Comparison of ENCODE assay signal across 10 cellular contexts in genomic region chr1:16971330-16972209, GRCh38. TPM values are rescaled to one million over a fixed set of nuclear protein-coding genes. Genes with fewer than 3 reads are reported as not detected.
DNase-seq lines count a peak whose midpoint lies in the region; ATAC-seq and TF ChIP-seq lines count a peak whose summit lies in the region.
"Had no signal": no experiment of that assay in that cellular context is flagged by ENCODE, and none has a peak within 500 bp of the region (broad histone marks: within the 10 kb centered on the region; RNA-seq: fewer than 3 reads in every experiment).

No MANE protein-coding gene starts in this region.

- ATAC-seq in natural killer cell: no peak
- ATAC-seq in GM18498 (IDR thresholded peaks at IDR 0.05; ENCODE audit: unreplicated experiment): no peak

- WGBS in endodermal cell (ENCODE audit: insufficient coverage in 1 of 2, insufficient read length in 1 of 2), 2 experiments: 86 to 92% methylated on average over 14 to 28 of the region's 28 CpGs

- peak overlapping the region; percentile 63 for H3K27ac ChIP-seq in endodermal cell (ENCODE audit: low read depth, low read length)
- H3K27ac ChIP-seq: suprapubic skin had no signal

- H3K27ac Mint-ChIP-seq in endodermal cell (no peak overlapping the region), natural killer cell (no peak overlapping the region)
- no peak overlapping the region for H3K27ac Mint-ChIP-seq in activated CD4-positive, alpha-beta T cell treated with anti-CD3 and anti-CD28 coated beads, Interleukin-2, amount 10 ng/mL, durations not matched to agents 7 days and 5 days

- intact Hi-C loops in natural killer cell (cut with micrococcal nuclease): no loop called here

- H3K36me3 Mint-ChIP-seq in endodermal cell (ENCODE audit: low read depth) (peaks cover 39% of the 10 kb centered on the region), natural killer cell (no peaks in the 10 kb centered on the region)
- no peaks in the 10 kb centered on the region for H3K36me3 Mint-ChIP-seq in activated CD4-positive, alpha-beta T cell treated with anti-CD3 and anti-CD28 coated beads, Interleukin-2, amount 10 ng/mL, durations not matched to agents 7 days and 5 days (ENCODE audit: low read depth)

- no peaks in the 10 kb centered on the region for H3K27me3 ChIP-seq in endodermal cell (ENCODE audit: control insufficient read depth, insufficient read depth, low read length, poor library complexity, severe bottlenecking)
- H3K27me3 ChIP-seq: suprapubic skin had no signal

- H3K36me3 ChIP-seq in endodermal cell (ENCODE audit: control insufficient read depth, insufficient read depth, low read length): peaks cover 28% of the 10 kb centered on the region

- H3K4me1 Mint-ChIP-seq in endodermal cell: peaks cover 4% of the 10 kb centered on the region
- H3K4me1 Mint-ChIP-seq in natural killer cell: no peaks in the 10 kb centered on the region
- H3K4me1 Mint-ChIP-seq in activated CD4-positive, alpha-beta T cell treated with anti-CD3 and anti-CD28 coated beads, Interleukin-2, amount 10 ng/mL, durations not matched to agents 7 days and 5 days: no peaks in the 10 kb centered on the region

- no peak overlapping the region for H3K9ac ChIP-seq in endodermal cell (ENCODE audit: extremely low read depth, low read length, poor library complexity, severe bottlenecking)

- H3K4me1 ChIP-seq in endodermal cell (ENCODE audit: control insufficient read depth, insufficient read depth, low read length): no peaks in the 10 kb centered on the region

- no peaks in the 10 kb centered on the region for H3K9me3 Mint-ChIP-seq in endodermal cell
- no peaks in the 10 kb centered on the region for H3K9me3 Mint-ChIP-seq in natural killer cell
- no peaks in the 10 kb centered on the region for H3K9me3 Mint-ChIP-seq in activated CD4-positive, alpha-beta T cell treated with anti-CD3 and anti-CD28 coated beads, Interleukin-2, amount 10 ng/mL, durations not matched to agents 7 days and 5 days

- H3K4me3 ChIP-seq in endodermal cell (ENCODE audit: low read length): no peak overlapping the region
- H3K4me3 ChIP-seq: suprapubic skin had no signal

- H3K4me3 Mint-ChIP-seq in endodermal cell (no peak overlapping the region), natural killer cell (no peak overlapping the region)
- no peak overlapping the region for H3K4me3 Mint-ChIP-seq in activated CD4-positive, alpha-beta T cell treated with anti-CD3 and anti-CD28 coated beads, Interleukin-2, amount 10 ng/mL, durations not matched to agents 7 days and 5 days

- no peaks in the 10 kb centered on the region for H3K9me3 ChIP-seq in endodermal cell (ENCODE audit: control insufficient read depth, low read length)
- H3K9me3 ChIP-seq: suprapubic skin had no signal

- CTCF ChIA-PET in activated CD4-positive, alpha-beta T cell treated with anti-CD3 and anti-CD28 coated beads, Interleukin-2, amount 10 ng/mL, durations not matched to agents 7 days and 5 days (lab: Charles Lee): interaction anchor here (0.6 to 1.4 kb wide), 3 partner anchors 11 to 50 kb away, joined by 3 to 4 read pairs (median 3); no protein-coding TSS in a partner anchor

- TF ChIP-seq CTCF in endodermal cell (conservative IDR thresholded peaks at IDR 0.05) (no peak), natural killer cell (IDR thresholded peaks at IDR 0.05) (no peak)

- POLR2A ChIA-PET in activated CD4-positive, alpha-beta T cell treated with anti-CD3 and anti-CD28 coated beads, Interleukin-2, amount 10 ng/mL, durations not matched to agents 7 days and 5 days (lab: Charles Lee): no interaction called here

- no peaks in the 10 kb centered on the region for H3K27me3 Mint-ChIP-seq in endodermal cell (ENCODE audit: insufficient read depth)
- no peaks in the 10 kb centered on the region for H3K27me3 Mint-ChIP-seq in natural killer cell (ENCODE audit: low read depth in 2 of 2)
- no peaks in the 10 kb centered on the region for H3K27me3 Mint-ChIP-seq in activated CD4-positive, alpha-beta T cell treated with anti-CD3 and anti-CD28 coated beads, Interleukin-2, amount 10 ng/mL, durations not matched to agents 7 days and 5 days

- peak; percentile 31 for DNase-seq in HT-29 (ENCODE audit: low spot score)
- DNase-seq in NCI-H774 (lab: John Stamatoyannopoulos, UW): peak; percentile 3
- DNase-seq in endodermal cell: peak; percentile 83
- peak; percentile 67 for DNase-seq in renal cortical epithelial cell (ENCODE audit: low read depth)
- DNase-seq in natural killer cell: no peak
- DNase-seq in activated CD4-positive, alpha-beta T cell treated with anti-CD3 and anti-CD28 coated beads, Interleukin-2, amount 10 ng/mL, durations not matched to agents 7 days and 5 days: no peak
- DNase-seq: activated naive CD4-positive, alpha-beta T cell; NCI-H446 had no signal

RNA-seq across cellular contexts. Expression of gene MFAP2, which starts 8.8 kb away (rescaled TPM):
- total RNA-seq in HT-29 (2014; rRNA removed; shearing (Covaris generic)): 0.08 and 0.33 TPM in 2 replicates
- total RNA-seq in endodermal cell: 100 to 1,000 TPM; 120 to 170 TPM
- polyA plus RNA-seq in endodermal cell (2013, experiment 1 of 2): 187 TPM
- polyA plus RNA-seq in endodermal cell (2013, experiment 2 of 2): 180 TPM
- total RNA-seq in renal cortical epithelial cell: 2.6 and 10.6 TPM in 2 replicates
- total RNA-seq in natural killer cell: under 1 TPM in 1 of 3 donors, not detected in 2; 0.15 TPM
- total RNA-seq in activated CD4-positive, alpha-beta T cell treated with anti-CD3 and anti-CD28 coated beads, Interleukin-2, amount 10 ng/mL, durations not matched to agents 7 days and 5 days: not detected

RNA-seq across cellular contexts. Expression of gene ATP13A2, which starts 40.2 kb away (rescaled TPM):
- 82.3 and 114 TPM in 2 replicates for total RNA-seq in HT-29 (2014; rRNA removed; shearing (Covaris generic))
- total RNA-seq in endodermal cell (10 to 100 TPM; 69.4 to 82.6 TPM), renal cortical epithelial cell (48.6 and 77.1 TPM in 2 replicates), natural killer cell (10 to 100 TPM; 38.7 to 53.6 (median 42.8) TPM)
- 46.1 TPM for polyA plus RNA-seq in endodermal cell (2013, experiment 1 of 2)
- 39.7 TPM for polyA plus RNA-seq in endodermal cell (2013, experiment 2 of 2)
- total RNA-seq in activated CD4-positive, alpha-beta T cell treated with anti-CD3 and anti-CD28 coated beads, Interleukin-2, amount 10 ng/mL, durations not matched to agents 7 days and 5 days: 10 to 100 TPM; 57.1 to 59.4 TPM

RNA-seq across cellular contexts. Expression of gene CROCC, which starts 49.8 kb away (rescaled TPM):
- 12.0 and 13.2 TPM in 2 replicates for total RNA-seq in HT-29 (2014; rRNA removed; shearing (Covaris generic))
- total RNA-seq in endodermal cell (10 to 100 TPM; 58.4 to 61.8 TPM), renal cortical epithelial cell (5.2 and 15.4 TPM in 2 replicates), natural killer cell (10 to 100 TPM; 51.7 to 62.9 (median 59.1) TPM)
- polyA plus RNA-seq in endodermal cell (2013, experiment 1 of 2): 38.9 TPM
- polyA plus RNA-seq in endodermal cell (2013, experiment 2 of 2): 33.9 TPM
- 10 to 100 TPM; 30.7 to 37.3 TPM for total RNA-seq in activated CD4-positive, alpha-beta T cell treated with anti-CD3 and anti-CD28 coated beads, Interleukin-2, amount 10 ng/mL, durations not matched to agents 7 days and 5 days

Comparison
In these comparisons a context has a peak if more than half of its experiments do, and no peak if none do; other contexts are left out.
1. DNase-seq: peak in HT-29 (single experiment), NCI-H774 (single experiment), endodermal cell (single experiment) and renal cortical epithelial cell (single experiment); none in natural killer cell (single experiment) and activated CD4-positive, alpha-beta T cell treated with anti-CD3 and anti-CD28 coated beads, Interleukin-2, amount 10 ng/mL, durations not matched to agents 7 days and 5 days (single experiment).
2. RNA of gene MFAP2, which starts 8.8 kb away (total RNA-seq): 120 to 170 TPM in endodermal cell; 2.6 to 10.6 TPM in renal cortical epithelial cell, 0.08 to 0.33 TPM in HT-29, 0.15 TPM in natural killer cell and not detected in activated CD4-positive, alpha-beta T cell treated with anti-CD3 and anti-CD28 coated beads, Interleukin-2, amount 10 ng/mL, durations not matched to agents 7 days and 5 days; every median in the first group is over 10 times any median in the second.